8 cellular contexts compared by ENCODE assay signal in genomic region chr6:87066449-87067288, GRCh38. TPM values are rescaled to one million over a fixed set of nuclear protein-coding genes. Genes with fewer than 3 reads are reported as not detected.
A peak's percentile ranks its signal among the peaks of the same experiment; 100 is the strongest.
DNase-seq lines count a peak whose midpoint lies in the region; ATAC-seq and TF ChIP-seq lines count a peak whose summit lies in the region.

No MANE protein-coding gene starts in this region.

- no peaks in the 10 kb centered on the region for H3K36me3 Mint-ChIP-seq in MCF 10A (ENCODE audit: insufficient read depth, unreplicated experiment)

- H3K4me1 ChIP-seq in cardiac muscle cell (ENCODE audit: low read depth) (no peaks in the 10 kb centered on the region), left lung (no peaks in the 10 kb centered on the region)

- H3K27ac ChIP-seq in cardiac muscle cell (no peak overlapping the region), left lung (no peak overlapping the region)

- H3K27ac Mint-ChIP-seq in MCF 10A (ENCODE audit: low read depth, unreplicated experiment) = no peak overlapping the region

- POLR2A ChIA-PET in MCF 10A (lab: Yijun Ruan, JAX) = interaction anchor here (2.5 kb wide), 1 partner anchor 523 kb away, joined by 7 read pairs; the partner anchor contains the start of genes ORC3 and RARS2

- H3K27me3 Mint-ChIP-seq in MCF 10A (ENCODE audit: insufficient read depth, unreplicated experiment) = peaks cover 41% of the 10 kb centered on the region

- H3K9me3 Mint-ChIP-seq in MCF 10A (ENCODE audit: unreplicated experiment) = no peaks in the 10 kb centered on the region

- DNase-seq in cardiac muscle cell (ENCODE audit: low read depth in 1 of 2, low spot score in 1 of 2) (peak; percentile 67 to 81), cardiac septum (ENCODE audit: low spot score) (no peak), LNCaP clone FGC (ENCODE audit: low read depth) (peak; percentile 28), RPMI7951 (ENCODE audit: low read depth) (peak; percentile 51), MCF 10A (ENCODE audit: unreplicated experiment) (peak; percentile 62), left lung (no peak), mesenteric fat pad (ENCODE audit: low spot score) (no peak)
- peak; percentile 32 for DNase-seq in stimulated activated naive CD8-positive, alpha-beta T cell treated with anti-CD3 and anti-CD28 coated beads, Interleukin-15, Interleukin-2, amounts not matched to agents 100 U/mL and 50 U/mL, for 24 hours

- no peaks in the 10 kb centered on the region for H3K36me3 ChIP-seq in cardiac muscle cell
- no peaks in the 10 kb centered on the region for H3K36me3 ChIP-seq in left lung

- peak overlapping the region; percentile 60 for H3K4me3 Mint-ChIP-seq in MCF 10A (ENCODE audit: unreplicated experiment)

- no peaks in the 10 kb centered on the region for H3K9me3 ChIP-seq in cardiac muscle cell (ENCODE audit: low read depth)
- no peaks in the 10 kb centered on the region for H3K9me3 ChIP-seq in left lung

- no peaks in the 10 kb centered on the region for H3K27me3 ChIP-seq in cardiac muscle cell
- peaks cover 0 to 18% of the 10 kb centered on the region in 2 donors for H3K27me3 ChIP-seq in left lung

- H3K4me1 Mint-ChIP-seq in MCF 10A (ENCODE audit: insufficient read depth, unreplicated experiment) = peaks cover 10% of the 10 kb centered on the region

- intact Hi-C loops in cardiac septum (cut with DNase I) (no loop called here), MCF 10A (cut with micrococcal nuclease) (loop anchor here (1.0 to 5.0 kb wide), 4 partner anchors 71 to 861 kb away; no protein-coding TSS in a partner anchor), left lung (cut with DNase I) (no loop called here)

- TF ChIP-seq CTCF in cardiac muscle cell (IDR thresholded peaks at IDR 0.05; ENCODE audit: low read depth, low read length) (peak; percentile 60), LNCaP clone FGC (IDR thresholded peaks at IDR 0.05; ENCODE audit: control insufficient read depth, extremely low read depth, insufficient read depth) (peak; percentile 41), MCF 10A (IDR thresholded peaks at IDR 0.05; ENCODE audit: unreplicated experiment) (peak; percentile 72), left lung (IDR thresholded peaks at IDR 0.05) (peak in 1 of 2 donors; percentile 27)

- CTCF ChIA-PET in MCF 10A (lab: Yijun Ruan, JAX) = interaction anchor here (0.6 to 3.7 kb wide), 58 partner anchors 8 to 1813 kb away, joined by 3 to 34 read pairs (median 4); partner anchors contain the start of genes SLC35A1 and ZNF292

- ATAC-seq in left lung = peak; percentile 66
- no peak for ATAC-seq in stimulated activated naive CD8-positive, alpha-beta T cell treated with anti-CD3 and anti-CD28 coated beads, Interleukin-15, Interleukin-2, amounts not matched to agents 100 U/mL and 50 U/mL, for 24 hours

- H3K4me3 ChIP-seq in cardiac muscle cell = no peak overlapping the region
- no peak overlapping the region for H3K4me3 ChIP-seq in LNCaP clone FGC (ENCODE audit: low read depth, low read length)
- no peak overlapping the region for H3K4me3 ChIP-seq in left lung

- no TSS peak for BruUV-seq in MCF 10A (replicated peaks; lab: Mats Ljungman, UMichigan)

RNA-seq across cellular contexts. Expression of gene CGA, which starts 28.2 kb away (rescaled TPM):
- total RNA-seq in cardiac muscle cell = 0.53 TPM in 1 of 2 replicates, not detected in the other
- polyA plus RNA-seq in cardiac muscle cell = 0.51 and 1.2 TPM in 2 replicates
- total RNA-seq in cardiac septum = not detected
- not detected in 2 replicates for total RNA-seq in RPMI7951 (2014; rRNA removed; shearing (Covaris generic))
- not detected in 2 replicates for total RNA-seq in MCF 10A (2022)
- not detected for total RNA-seq in left lung
- not detected for total RNA-seq in mesenteric fat pad

Comparison
In these comparisons a context has a peak if more than half of its experiments do, and no peak if none do; other contexts are left out.
1. DNase-seq: peak in cardiac muscle cell (2 of 2), LNCaP clone FGC (single experiment), RPMI7951 (single experiment), MCF 10A (single experiment) and stimulated activated naive CD8-positive, alpha-beta T cell treated with anti-CD3 and anti-CD28 coated beads, Interleukin-15, Interleukin-2, amounts not matched to agents 100 U/mL and 50 U/mL, for 24 hours (single experiment); none in cardiac septum (single experiment), left lung (0 of 2) and mesenteric fat pad (single experiment).